In the genomic region with DNA sequence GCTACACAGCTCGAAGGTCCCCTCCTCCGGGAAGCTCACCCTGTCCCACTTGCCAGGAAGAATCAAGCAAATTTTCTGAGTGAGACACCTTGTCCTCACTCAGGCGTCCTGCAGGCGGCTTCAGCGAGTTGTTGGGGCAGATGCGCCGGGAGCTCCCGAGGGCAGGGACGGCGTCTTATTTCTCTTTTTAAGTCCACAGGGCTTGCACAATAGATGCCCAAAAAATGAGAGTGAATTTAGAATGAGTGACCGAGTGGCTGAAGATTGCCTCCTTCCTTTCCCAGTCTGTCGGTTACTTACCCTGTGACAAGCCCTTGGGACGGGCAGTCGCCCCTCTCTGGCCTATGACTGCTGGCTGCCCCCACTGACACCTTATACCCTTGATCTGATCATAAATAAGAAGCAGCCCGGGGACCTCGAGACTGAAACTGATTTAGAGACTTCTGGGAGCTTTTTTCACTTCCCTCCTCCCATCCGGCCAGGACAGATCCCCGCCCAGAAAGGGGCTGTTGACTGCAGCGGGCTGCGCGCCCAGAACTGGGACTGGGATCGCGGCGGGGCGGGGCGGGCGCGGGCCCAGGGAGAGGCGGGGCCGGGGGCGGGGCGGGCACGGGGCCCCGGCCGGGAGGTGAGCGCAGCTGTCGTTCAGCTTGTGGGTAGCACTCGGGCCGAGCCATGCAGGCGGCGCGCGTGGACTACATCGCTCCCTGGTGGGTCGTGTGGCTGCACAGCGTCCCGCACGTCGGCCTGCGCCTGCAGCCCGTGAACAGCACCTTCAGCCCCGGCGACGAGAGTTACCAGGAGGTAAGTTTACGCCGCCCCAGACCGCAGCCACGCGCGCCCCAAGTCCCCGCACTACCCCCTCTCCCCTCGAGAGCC, we compare ENCODE assay signal across 8 cellular contexts. TPM values are rescaled to one million over a fixed set of nuclear protein-coding genes. Genes with fewer than 3 reads are reported as not detected.
DNase-seq lines count a peak whose midpoint lies in the region; ATAC-seq and TF ChIP-seq lines count a peak whose summit lies in the region.

A gene with protein sequence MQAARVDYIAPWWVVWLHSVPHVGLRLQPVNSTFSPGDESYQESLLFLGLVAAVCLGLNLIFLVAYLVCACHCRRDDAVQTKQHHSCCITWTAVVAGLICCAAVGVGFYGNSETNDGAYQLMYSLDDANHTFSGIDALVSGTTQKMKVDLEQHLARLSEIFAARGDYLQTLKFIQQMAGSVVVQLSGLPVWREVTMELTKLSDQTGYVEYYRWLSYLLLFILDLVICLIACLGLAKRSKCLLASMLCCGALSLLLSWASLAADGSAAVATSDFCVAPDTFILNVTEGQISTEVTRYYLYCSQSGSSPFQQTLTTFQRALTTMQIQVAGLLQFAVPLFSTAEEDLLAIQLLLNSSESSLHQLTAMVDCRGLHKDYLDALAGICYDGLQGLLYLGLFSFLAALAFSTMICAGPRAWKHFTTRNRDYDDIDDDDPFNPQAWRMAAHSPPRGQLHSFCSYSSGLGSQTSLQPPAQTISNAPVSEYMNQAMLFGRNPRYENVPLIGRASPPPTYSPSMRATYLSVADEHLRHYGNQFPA (plus strand): TSS at position 659 of the 879 bp plus-strand sequence. CDS start 17 bp downstream, at position 676.

- peak within 1 kb of the TSS; percentile 93 for H3K27ac Mint-ChIP-seq in T-helper 17 cell

- H3K36me3 Mint-ChIP-seq in T-helper 17 cell (ENCODE audit: low read depth): peaks cover 4% of the 10 kb centered on the region

- H3K9me3 ChIP-seq in T-helper 17 cell (ENCODE audit: control insufficient read depth, low read length, poor library complexity, severe bottlenecking) (no peaks in the 10 kb centered on the region), right atrium auricular region (no peaks in the 10 kb centered on the region), aorta (ENCODE audit: control insufficient read depth, low read length) (no peaks in the 10 kb centered on the region)

- H3K27me3 Mint-ChIP-seq in T-helper 17 cell: no peaks in the 10 kb centered on the region

- 0 to 1% methylated on average over 46 to 62 of the region's 62 CpGs for WGBS in aorta, 2 donors

- H3K27ac ChIP-seq in right atrium auricular region: peak within 1 kb of the TSS; percentile 85 to 88
- no peak within 1 kb of the TSS for H3K27ac ChIP-seq in aorta (ENCODE audit: low read depth in 1 of 2, low read length in 2 of 2)

- H3K27me3 ChIP-seq in right atrium auricular region (no peaks in the 10 kb centered on the region), aorta (ENCODE audit: control insufficient read depth in 1 of 2, insufficient read depth in 2 of 2, low read length in 1 of 2) (no peaks in the 10 kb centered on the region)

- DNase-seq in NCI-H1436 treated with DMSO at 0.1 percent for 48 hours (lab: John Stamatoyannopoulos, UW) (peak; percentile 16), T-helper 17 cell (peak; percentile 50 to 78 (median 77)), amygdala (lab: John Stamatoyannopoulos, UW) (peak; percentile 42 to 95 (median 88)), right atrium auricular region (ENCODE audit: low spot score) (peak; percentile 91), putamen (ENCODE audit: low spot score) (peak; percentile 95), aorta (peak; percentile 94 to 95)

- intact Hi-C loops in aorta (cut with DNase I): loop anchor here in 1 of 2 donors (5.0 kb wide), 2 partner anchors 154 to 239 kb away; a partner anchor contains a TSS

- H3K4me3 ChIP-seq in right atrium auricular region: peak within 1 kb of the TSS; percentile 54 to 61
- H3K4me3 ChIP-seq in aorta (ENCODE audit: low read length in 2 of 2): peak within 1 kb of the TSS; percentile 28 to 55

- H3K36me3 ChIP-seq in right atrium auricular region (peaks cover 21% of the 10 kb centered on the region), aorta (ENCODE audit: control insufficient read depth in 1 of 2, insufficient read depth in 2 of 2, low read length in 1 of 2) (no peaks in the 10 kb centered on the region)

- H3K4me1 ChIP-seq in right atrium auricular region (peaks cover 0 to 74% of the 10 kb centered on the region in 2 donors), aorta (ENCODE audit: control insufficient read depth in 1 of 2, insufficient read depth in 2 of 2, low read length in 2 of 2) (no peaks in the 10 kb centered on the region)

- H3K4me3 Mint-ChIP-seq in T-helper 17 cell: peak within 1 kb of the TSS; percentile 96

- TF ChIP-seq CTCF in GM12873 (IDR thresholded peaks at IDR 0.05; ENCODE audit: insufficient read depth, low read depth, low read length, missing control alignments): peak; percentile 48
- peak; percentile 12 to 37 for TF ChIP-seq CTCF in right atrium auricular region (IDR thresholded peaks at IDR 0.05)

- peaks cover 38% of the 10 kb centered on the region for H3K4me1 Mint-ChIP-seq in T-helper 17 cell

- ATAC-seq in HG02678 (IDR thresholded peaks at IDR 0.05; ENCODE audit: unreplicated experiment) (peak; percentile 64), T-helper 17 cell (peak; percentile 75), aorta (ENCODE audit: low FRiP score) (peak; percentile 91)

RNA-seq across cellular contexts. Expression of the gene that starts here (rescaled TPM):
- total RNA-seq in T-helper 17 cell: 10 to 100 TPM; 19.8 to 23.2 TPM
- total RNA-seq in right atrium auricular region: 10 to 100 TPM; 18.2 to 26.0 TPM
- 10 to 100 TPM in 1 of 2 donors, 1 to 10 TPM in 1; 4.4 to 13.0 TPM for total RNA-seq in aorta
- 1 to 10 TPM; 3.1 to 4.4 TPM for polyA plus RNA-seq in aorta

Comparison
In these comparisons a context has a peak if more than half of its experiments do, and no peak if none do; other contexts are left out.
1. DNase-seq: peak in every context shown above with its lines; median percentile 95 in putamen; 94 in aorta; 91 in right atrium auricular region; 88 in amygdala; 77 in T-helper 17 cell; 16 in NCI-H1436 treated with DMSO at 0.1 percent for 48 hours.
2. H3K27ac ChIP-seq: peak in right atrium auricular region (2 of 2); none in aorta (0 of 2).
3. Peak in every context shown above with its lines, with median percentiles within 50 percentile points of each other: ATAC-seq.